Comparison of ENCODE assay signal across 14 cellular contexts in genomic region chr2:165594935-165595255, GRCh38.
DNase-seq lines count a peak whose midpoint lies in the region; ATAC-seq, FAIRE-seq and TF ChIP-seq lines count a peak whose summit lies in the region.
"Had no signal": no experiment of that assay in that cellular context is flagged by ENCODE, and none has a peak within 500 bp of the region (broad histone marks: within the 10 kb centered on the region; RNA-seq: fewer than 3 reads in every experiment).

No MANE protein-coding gene starts in this region.

- DNase-seq in GM12891 (ENCODE audit: insufficient read length, low spot score) (peak; percentile 9), T-helper 17 cell (no peak), NCI-H2081 treated with DMSO at 0.1 percent for 48 hours (lab: John Stamatoyannopoulos, UW) (no peak), nucleus accumbens (lab: John Stamatoyannopoulos, UW) (no peak), RKO (ENCODE audit: low spot score) (no peak)
- no peak for DNase-seq in T-helper 2 cell treated with Interferon-gamma antibody and Interleukin-4, amounts not matched to agents 5 μg/mL and 100 μg/mL, for 36 hours (ENCODE audit: low spot score)
- DNase-seq: CD4-positive, CD25-positive, alpha-beta regulatory T cell; foreskin melanocyte; GOT3; NCI-H2029; small intestine had no signal

- no peaks in the 10 kb centered on the region for H3K9me3 ChIP-seq in T-helper 17 cell (ENCODE audit: control insufficient read depth, low read length, poor library complexity, severe bottlenecking)

- H3K27ac Mint-ChIP-seq in T-helper 17 cell, result no peak overlapping the region
- no peak overlapping the region for H3K27ac Mint-ChIP-seq in T-helper 2 cell treated with Interferon-gamma antibody and Interleukin-4, amounts not matched to agents 5 μg/mL and 100 μg/mL, for 36 hours
- H3K27ac Mint-ChIP-seq: CD4-positive, CD25-positive, alpha-beta regulatory T cell had no signal

- peak; percentile 95 for ATAC-seq in GM21367 (IDR thresholded peaks at IDR 0.05; ENCODE audit: unreplicated experiment)
- peak; percentile 84 for ATAC-seq in HG03095 (IDR thresholded peaks at IDR 0.05; ENCODE audit: unreplicated experiment)
- peak; percentile 42 for ATAC-seq in T-helper 17 cell
- ATAC-seq: SK-N-SH treated with all-trans-retinoic acid at 6 μM for 48 hours had no signal

- H3K36me3 Mint-ChIP-seq in T-helper 17 cell (ENCODE audit: low read depth), result no peaks in the 10 kb centered on the region
- H3K36me3 Mint-ChIP-seq in T-helper 2 cell treated with Interferon-gamma antibody and Interleukin-4, amounts not matched to agents 5 μg/mL and 100 μg/mL, for 36 hours (ENCODE audit: low read depth), result no peaks in the 10 kb centered on the region
- H3K36me3 Mint-ChIP-seq: CD4-positive, CD25-positive, alpha-beta regulatory T cell had no signal

- H3K27me3 Mint-ChIP-seq in T-helper 17 cell, result no peaks in the 10 kb centered on the region
- H3K27me3 Mint-ChIP-seq in T-helper 2 cell treated with Interferon-gamma antibody and Interleukin-4, amounts not matched to agents 5 μg/mL and 100 μg/mL, for 36 hours (ENCODE audit: low read depth), result no peaks in the 10 kb centered on the region

- TF ChIP-seq POLR2A in GM12891 (IDR thresholded peaks at IDR 0.05; ENCODE audit: low read depth, low read length), result no peak

- H3K4me3 Mint-ChIP-seq in T-helper 17 cell, result no peak overlapping the region
- no peak overlapping the region for H3K4me3 Mint-ChIP-seq in T-helper 2 cell treated with Interferon-gamma antibody and Interleukin-4, amounts not matched to agents 5 μg/mL and 100 μg/mL, for 36 hours
- H3K4me3 Mint-ChIP-seq: CD4-positive, CD25-positive, alpha-beta regulatory T cell had no signal

- H3K4me1 Mint-ChIP-seq in T-helper 17 cell, result peaks cover 6% of the 10 kb centered on the region
- no peaks in the 10 kb centered on the region for H3K4me1 Mint-ChIP-seq in T-helper 2 cell treated with Interferon-gamma antibody and Interleukin-4, amounts not matched to agents 5 μg/mL and 100 μg/mL, for 36 hours (ENCODE audit: low read depth)

- no peaks in the 10 kb centered on the region for H3K9me3 Mint-ChIP-seq in T-helper 2 cell treated with Interferon-gamma antibody and Interleukin-4, amounts not matched to agents 5 μg/mL and 100 μg/mL, for 36 hours

- peak; percentile 66 for FAIRE-seq in GM12891 (lab: Jason Lieb, UNC)
- FAIRE-seq: small intestine had no signal

TF ChIP-seq in GM12891, 5 proteins besides CTCF, POLR2A, EP300 and RAD21:
- TF ChIP-seq PAX5 (IDR thresholded peaks at IDR 0.05; ENCODE audit: insufficient read depth, low read length, severe bottlenecking) (no peak), POLR2AphosphoS5 (IDR thresholded peaks at IDR 0.05; ENCODE audit: low read depth, low read length) (no peak), TAF1 (IDR thresholded peaks at IDR 0.05; ENCODE audit: low read depth, low read length) (no peak), SPI1 (IDR thresholded peaks at IDR 0.05; ENCODE audit: low read depth, low read length) (no peak), POU2F2 (IDR thresholded peaks at IDR 0.05; ENCODE audit: low read depth, low read length) (no peak)

Comparison
In these comparisons a context has a peak if more than half of its experiments do, and no peak if none do; other contexts are left out.
1. ATAC-seq: peak in every context shown above with its lines; median percentile 95 in GM21367; 84 in HG03095; 42 in T-helper 17 cell.